In genomic region chr3:99232696-99233095, GRCh38 we compare ENCODE assay signal across 14 cellular contexts.
DNase-seq lines count a peak whose midpoint lies in the region; ATAC-seq and TF ChIP-seq lines count a peak whose summit lies in the region.
"Had no signal": no experiment of that assay in that cellular context is flagged by ENCODE, and none has a peak within 500 bp of the region (broad histone marks: within the 10 kb centered on the region; RNA-seq: fewer than 3 reads in every experiment).

No MANE protein-coding gene starts in this region.

- H2BK12ac ChIP-seq in H9 (ENCODE audit: insufficient read length, low read depth, low read length), result no peak overlapping the region

- H3K27me3 ChIP-seq in H9 (ENCODE audit: insufficient read depth, low read length) (no peaks in the 10 kb centered on the region), MG63 (no peaks in the 10 kb centered on the region), Karpas-422 (ENCODE audit: low read length) (no peaks in the 10 kb centered on the region)

- H4K20me1 ChIP-seq in H9 (ENCODE audit: control insufficient read depth, insufficient read depth, insufficient read length), result no peaks in the 10 kb centered on the region
- H4K20me1 ChIP-seq in Karpas-422 (ENCODE audit: insufficient read depth, low read depth, low read length), result no peaks in the 10 kb centered on the region

- no peaks in the 10 kb centered on the region for H3K9me2 ChIP-seq in Karpas-422 (replicated peaks; ENCODE audit: insufficient read depth, low read length)

- H4K5ac ChIP-seq in H9 (ENCODE audit: insufficient read length, low read depth, low read length), result no peak overlapping the region

- H3K23ac ChIP-seq in H9 (ENCODE audit: insufficient read length, low read depth, low read length), result no peak overlapping the region

- H3K56ac ChIP-seq in H9 (ENCODE audit: insufficient read length, low read depth, low read length), result no peak overlapping the region

- peaks cover under 1 to 3% of the 10 kb centered on the region in 2 experiments for H3K4me1 Mint-ChIP-seq in H9
- no peaks in the 10 kb centered on the region for H3K4me1 Mint-ChIP-seq in activated T-helper 2 cell treated with anti-CD3 and anti-CD28 coated beads, Interferon-gamma antibody, Interleukin-2, Interleukin-4, amounts not matched to agents 10 μg/mL and 5 μg/mL and 100 μg/mL, durations not matched to agents 14 hours and 24 hours and 36 hours (ENCODE audit: low read depth)
- H3K4me1 Mint-ChIP-seq: B cell; CD4-positive, alpha-beta memory T cell had no signal

- H3K9me3 ChIP-seq in H9 (ENCODE audit: control insufficient read depth, low read depth, low read length), result no peaks in the 10 kb centered on the region
- H3K9me3 ChIP-seq in MG63, result peaks cover 4% of the 10 kb centered on the region
- no peaks in the 10 kb centered on the region for H3K9me3 ChIP-seq in Karpas-422 (ENCODE audit: low read length)

- no peaks in the 10 kb centered on the region for H3K36me3 ChIP-seq in MG63
- no peaks in the 10 kb centered on the region for H3K36me3 ChIP-seq in Karpas-422 (ENCODE audit: insufficient read depth, low read length)

- no peak overlapping the region for H3K4ac ChIP-seq in H9 (ENCODE audit: low read depth, low read length)

- H2AK5ac ChIP-seq in H9 (ENCODE audit: insufficient read length, low read length), result no peak overlapping the region

- no peaks in the 10 kb centered on the region for H3K79me1 ChIP-seq in H9 (ENCODE audit: insufficient read depth, low read depth, low read length, poor library complexity, severe bottlenecking)

- intact Hi-C loops in activated T-helper 2 cell treated with anti-CD3 and anti-CD28 coated beads, Interferon-gamma antibody, Interleukin-2, Interleukin-4, amounts not matched to agents 10 μg/mL and 5 μg/mL and 100 μg/mL, durations not matched to agents 14 hours and 24 hours and 36 hours (cut with micrococcal nuclease), result no loop called here

- H4K91ac ChIP-seq in H9 (ENCODE audit: insufficient read length, low read depth, low read length), result no peak overlapping the region

- no peak overlapping the region for H2BK5ac ChIP-seq in H9 (ENCODE audit: insufficient read length, low read length)

- H2BK20ac ChIP-seq in H9 (ENCODE audit: low read depth, low read length, poor library complexity, severe bottlenecking), result no peak overlapping the region

- no peak overlapping the region for H3K4me2 ChIP-seq in H9 (ENCODE audit: insufficient read depth, insufficient read length, low read length)
- H3K4me2 ChIP-seq in Karpas-422 (ENCODE audit: low read depth, low read length, poor library complexity, severe bottlenecking), result no peak overlapping the region

- no peaks in the 10 kb centered on the region for H3K27me3 Mint-ChIP-seq in H9 (ENCODE audit: low read depth)
- no peaks in the 10 kb centered on the region for H3K27me3 Mint-ChIP-seq in activated T-helper 2 cell treated with anti-CD3 and anti-CD28 coated beads, Interferon-gamma antibody, Interleukin-2, Interleukin-4, amounts not matched to agents 10 μg/mL and 5 μg/mL and 100 μg/mL, durations not matched to agents 14 hours and 24 hours and 36 hours (ENCODE audit: low read depth)
- H3K27me3 Mint-ChIP-seq: B cell; CD4-positive, alpha-beta memory T cell had no signal

- no peak overlapping the region for H3K14ac ChIP-seq in H9 (ENCODE audit: insufficient read depth, low read length)

- H3K4me3 Mint-ChIP-seq in H9, result no peak overlapping the region
- no peak overlapping the region for H3K4me3 Mint-ChIP-seq in activated T-helper 2 cell treated with anti-CD3 and anti-CD28 coated beads, Interferon-gamma antibody, Interleukin-2, Interleukin-4, amounts not matched to agents 10 μg/mL and 5 μg/mL and 100 μg/mL, durations not matched to agents 14 hours and 24 hours and 36 hours (ENCODE audit: low read depth)
- H3K4me3 Mint-ChIP-seq: B cell; CD4-positive, alpha-beta memory T cell had no signal

- H3K27ac Mint-ChIP-seq in H9, result no peak overlapping the region
- H3K27ac Mint-ChIP-seq in activated T-helper 2 cell treated with anti-CD3 and anti-CD28 coated beads, Interferon-gamma antibody, Interleukin-2, Interleukin-4, amounts not matched to agents 10 μg/mL and 5 μg/mL and 100 μg/mL, durations not matched to agents 14 hours and 24 hours and 36 hours, result no peak overlapping the region
- H3K27ac Mint-ChIP-seq: B cell; CD4-positive, alpha-beta memory T cell had no signal

- DNase-seq in H9 (no peak), MG63 (peak; percentile 71), fibroblast of peridontal ligament (ENCODE audit: extremely low read depth) (peak; percentile 44), Karpas-422 (no peak), NCI-H748 treated with DMSO at 0.1 percent for 48 hours (lab: John Stamatoyannopoulos, UW) (no peak)
- no peak for DNase-seq in activated T-helper 2 cell treated with anti-CD3 and anti-CD28 coated beads, Interferon-gamma antibody, Interleukin-2, Interleukin-4, amounts not matched to agents 10 μg/mL and 5 μg/mL and 100 μg/mL, durations not matched to agents 14 hours and 24 hours and 36 hours (ENCODE audit: low spot score)
- DNase-seq: C1 segment of cervical spinal cord; CD4-positive, alpha-beta memory T cell; COR-L47; DMS153; DMS79 treated with DMSO at 0.1 percent for 48 hours; GDM1 had no signal

- no peak for ATAC-seq in GM19452 (IDR thresholded peaks at IDR 0.05; ENCODE audit: unreplicated experiment)

- H2AFZ ChIP-seq in H9 (ENCODE audit: low read length) (peak overlapping the region; percentile 32), Karpas-422 (ENCODE audit: low read length) (no peak overlapping the region)

- no peak overlapping the region for H3K18ac ChIP-seq in H9 (ENCODE audit: insufficient read length, low read depth, low read length)

- no peak overlapping the region for H3T11ph ChIP-seq in H9 (ENCODE audit: low read length)

- no peak overlapping the region for H3K9ac ChIP-seq in H9 (ENCODE audit: extremely low read depth, insufficient read length, low read length)
- no peak overlapping the region for H3K9ac ChIP-seq in Karpas-422 (ENCODE audit: low read length)

- H3K79me2 ChIP-seq in H9 (ENCODE audit: insufficient read depth, low read length), result no peaks in the 10 kb centered on the region
- H3K79me2 ChIP-seq in Karpas-422 (ENCODE audit: low read length), result no peaks in the 10 kb centered on the region

- H2BK120ac ChIP-seq in H9 (ENCODE audit: low read depth, low read length, poor library complexity, severe bottlenecking), result no peak overlapping the region

- no peaks in the 10 kb centered on the region; a peak in 1 of 7 replicates for H3K36me3 Mint-ChIP-seq in H9 (ENCODE audit: insufficient read depth in 1 of 3, low read depth in 3 of 3)
- no peaks in the 10 kb centered on the region for H3K36me3 Mint-ChIP-seq in activated T-helper 2 cell treated with anti-CD3 and anti-CD28 coated beads, Interferon-gamma antibody, Interleukin-2, Interleukin-4, amounts not matched to agents 10 μg/mL and 5 μg/mL and 100 μg/mL, durations not matched to agents 14 hours and 24 hours and 36 hours (ENCODE audit: low read depth)
- H3K36me3 Mint-ChIP-seq: CD4-positive, alpha-beta memory T cell had no signal

- peaks cover 0 to 3% of the 10 kb centered on the region in 2 experiments; a peak in 2 of 5 replicates for H3K9me3 Mint-ChIP-seq in H9
- no peaks in the 10 kb centered on the region for H3K9me3 Mint-ChIP-seq in activated T-helper 2 cell treated with anti-CD3 and anti-CD28 coated beads, Interferon-gamma antibody, Interleukin-2, Interleukin-4, amounts not matched to agents 10 μg/mL and 5 μg/mL and 100 μg/mL, durations not matched to agents 14 hours and 24 hours and 36 hours

- TF ChIP-seq CTCF in H9 (conservative IDR thresholded peaks at IDR 0.05), result no peak

- H3K23me2 ChIP-seq in H9 (ENCODE audit: insufficient read length, low read depth, low read length, poor library complexity, severe bottlenecking), result no peaks in the 10 kb centered on the region

- H3K27ac ChIP-seq in H9 (ENCODE audit: insufficient read length, low read depth, low read length), result no peak overlapping the region
- H3K27ac ChIP-seq in Karpas-422 (ENCODE audit: low read length), result no peak overlapping the region

- WGBS in H9 (ENCODE audit: extremely low coverage, insufficient read length, low lambda C conversion rate), result no CpG with 5 or more reads among the region's 1 CpG

- H3K4me3 ChIP-seq in MG63, result no peak overlapping the region
- no peak overlapping the region for H3K4me3 ChIP-seq in Karpas-422 (ENCODE audit: low read length)

- H4K8ac ChIP-seq in H9 (replicated peaks; ENCODE audit: insufficient read length, low read depth, low read length), result no peak overlapping the region

- H2BK15ac ChIP-seq in H9 (ENCODE audit: low read depth, low read length), result no peak overlapping the region

- H3K4me1 ChIP-seq in H9 (ENCODE audit: insufficient read depth, low read length), result no peaks in the 10 kb centered on the region
- H3K4me1 ChIP-seq in Karpas-422 (ENCODE audit: low read length), result no peaks in the 10 kb centered on the region

Comparison
In these comparisons a context has a peak if more than half of its experiments do, and no peak if none do; other contexts are left out.
1. DNase-seq: peak in MG63 (single experiment) and fibroblast of peridontal ligament (single experiment); none in H9 (single experiment), activated T-helper 2 cell treated with anti-CD3 and anti-CD28 coated beads, Interferon-gamma antibody, Interleukin-2, Interleukin-4, amounts not matched to agents 10 μg/mL and 5 μg/mL and 100 μg/mL, durations not matched to agents 14 hours and 24 hours and 36 hours (single experiment), Karpas-422 (single experiment) and NCI-H748 treated with DMSO at 0.1 percent for 48 hours (single experiment).